In genomic region chr5:170644501-170644900, GRCh38 we compare ENCODE assay signal across 21 cellular contexts.
DNase-seq lines count a peak whose midpoint lies in the region; ATAC-seq, FAIRE-seq and TF ChIP-seq lines count a peak whose summit lies in the region.
"Had no signal": no experiment of that assay in that cellular context is flagged by ENCODE, and none has a peak within 500 bp of the region (broad histone marks: within the 10 kb centered on the region; RNA-seq: fewer than 3 reads in every experiment).

No MANE protein-coding gene starts in this region.

- FAIRE-seq in H54 (lab: Jason Lieb, UNC): no peak
- FAIRE-seq: A549, D721Med, GM12892, GM18507 had no signal

- no peak overlapping the region for H3K4me2 ChIP-seq in osteoblast (ENCODE audit: insufficient read depth, low read length)
- H3K4me2 ChIP-seq: A549, GM23338 had no signal

- H3K27ac ChIP-seq in osteoblast (ENCODE audit: low read depth, low read length): no peak overlapping the region
- H3K27ac ChIP-seq: 22Rv1, A549, C4-2B, HL-60 had no signal

- no peak for TF ChIP-seq POLR2A in H54 (IDR thresholded peaks at IDR 0.05; ENCODE audit: low read depth, low read length)

- no peak overlapping the region for H3K4me3 ChIP-seq in osteoblast (ENCODE audit: insufficient read depth, low read length)
- H3K4me3 ChIP-seq: A549, GM23338 had no signal

- peaks cover 2% of the 10 kb centered on the region for H3K4me1 ChIP-seq in osteoblast (ENCODE audit: insufficient read depth, low read length)
- H3K4me1 ChIP-seq: Caco-2 had no signal

- H3K27me3 ChIP-seq in osteoblast (ENCODE audit: insufficient read depth, low read length): peaks cover 9% of the 10 kb centered on the region

- no peak overlapping the region for H2AFZ ChIP-seq in osteoblast (ENCODE audit: low read length)
- H2AFZ ChIP-seq: GM23338 had no signal

- no peaks in the 10 kb centered on the region for H3K9me3 ChIP-seq in osteoblast (ENCODE audit: low read depth, low read length)
- H3K9me3 ChIP-seq: A549, Caco-2 had no signal

- CTCF ChIA-PET in activated CD8-positive, alpha-beta memory T cell treated with anti-CD3 and anti-CD28 coated beads, Interleukin-2, amount 10 ng/mL, durations not matched to agents 7 days and 5 days (lab: Charles Lee): no interaction called here

- no peak for ATAC-seq in activated CD8-positive, alpha-beta memory T cell treated with anti-CD3 and anti-CD28 coated beads, Interleukin-2, amount 10 ng/mL, durations not matched to agents 7 days and 5 days
- peak; percentile 5 for ATAC-seq in stimulated activated effector memory CD8-positive, alpha-beta T cell treated with anti-CD3 and anti-CD28 coated beads, Interleukin-12 subunit alpha, Interleukin-12 subunit beta, amount 100 ng/mL, for 72 hours
- ATAC-seq: A549, GM23338 had no signal

- H3K79me2 ChIP-seq in osteoblast (ENCODE audit: insufficient read depth, low read length): no peaks in the 10 kb centered on the region

- no peaks in the 10 kb centered on the region for H3K9me3 Mint-ChIP-seq in activated CD8-positive, alpha-beta memory T cell treated with anti-CD3 and anti-CD28 coated beads, Interleukin-2, amount 10 ng/mL, durations not matched to agents 7 days and 5 days (ENCODE audit: low read depth)
- H3K9me3 Mint-ChIP-seq in stimulated activated effector memory CD8-positive, alpha-beta T cell treated with anti-CD3 and anti-CD28 coated beads, Interleukin-12 subunit alpha, Interleukin-12 subunit beta, amount 100 ng/mL, for 72 hours: no peaks in the 10 kb centered on the region
- H3K9me3 Mint-ChIP-seq: CD4-positive, alpha-beta T cell; H9 had no signal

- H3K4me3 Mint-ChIP-seq in activated CD8-positive, alpha-beta memory T cell treated with anti-CD3 and anti-CD28 coated beads, Interleukin-2, amount 10 ng/mL, durations not matched to agents 7 days and 5 days: no peak overlapping the region
- H3K4me3 Mint-ChIP-seq in stimulated activated effector memory CD8-positive, alpha-beta T cell treated with anti-CD3 and anti-CD28 coated beads, Interleukin-12 subunit alpha, Interleukin-12 subunit beta, amount 100 ng/mL, for 72 hours: no peak overlapping the region
- H3K4me3 Mint-ChIP-seq: CD4-positive, alpha-beta T cell; GM23338; H9 had no signal

- no peak overlapping the region for H3K27ac Mint-ChIP-seq in activated CD8-positive, alpha-beta memory T cell treated with anti-CD3 and anti-CD28 coated beads, Interleukin-2, amount 10 ng/mL, durations not matched to agents 7 days and 5 days
- H3K27ac Mint-ChIP-seq in stimulated activated effector memory CD8-positive, alpha-beta T cell treated with anti-CD3 and anti-CD28 coated beads, Interleukin-12 subunit alpha, Interleukin-12 subunit beta, amount 100 ng/mL, for 72 hours: no peak overlapping the region
- H3K27ac Mint-ChIP-seq: CD4-positive, alpha-beta T cell; GM23338; H9 had no signal

- TF ChIP-seq CTCF in osteoblast (IDR thresholded peaks at IDR 0.05; ENCODE audit: extremely low read depth, low read depth, low read length): no peak

- DNase-seq in activated CD8-positive, alpha-beta memory T cell treated with anti-CD3 and anti-CD28 coated beads for 24 hours: peak; percentile 17
- no peak for DNase-seq in activated CD8-positive, alpha-beta memory T cell treated with anti-CD3 and anti-CD28 coated beads, Interleukin-2, amount 10 ng/mL, durations not matched to agents 7 days and 5 days
- DNase-seq in cerebellum (ENCODE audit: low spot score) (peak; percentile 63), osteoblast (ENCODE audit: insufficient read length, low spot score, missing footprints) (peak; percentile 65), NCI-H2227 treated with DMSO at 0.1 percent for 48 hours (lab: John Stamatoyannopoulos, UW) (no peak), H54 (ENCODE audit: insufficient read length, low spot score) (no peak)
- no peak for DNase-seq in stimulated activated effector memory CD8-positive, alpha-beta T cell treated with anti-CD3 and anti-CD28 coated beads, Interleukin-12 subunit alpha, Interleukin-12 subunit beta, amount 100 ng/mL, for 72 hours (ENCODE audit: low spot score in 2 of 2)
- DNase-seq in effector CD8-positive, alpha-beta T cell (lab: John Stamatoyannopoulos, UW): no peak
- DNase-seq: AML-193; Caco-2; CD4-positive, alpha-beta T cell; GDM1; H9 had no signal

- peaks cover 50% of the 10 kb centered on the region for H3K27me3 Mint-ChIP-seq in activated CD8-positive, alpha-beta memory T cell treated with anti-CD3 and anti-CD28 coated beads, Interleukin-2, amount 10 ng/mL, durations not matched to agents 7 days and 5 days

- no peaks in the 10 kb centered on the region for H3K36me3 Mint-ChIP-seq in activated CD8-positive, alpha-beta memory T cell treated with anti-CD3 and anti-CD28 coated beads, Interleukin-2, amount 10 ng/mL, durations not matched to agents 7 days and 5 days
- no peaks in the 10 kb centered on the region for H3K36me3 Mint-ChIP-seq in stimulated activated effector memory CD8-positive, alpha-beta T cell treated with anti-CD3 and anti-CD28 coated beads, Interleukin-12 subunit alpha, Interleukin-12 subunit beta, amount 100 ng/mL, for 72 hours

- H3K36me3 ChIP-seq in osteoblast (ENCODE audit: insufficient read depth, low read length): no peaks in the 10 kb centered on the region

- no peaks in the 10 kb centered on the region for H4K20me1 ChIP-seq in osteoblast (ENCODE audit: insufficient read depth, low read length)

- H3K4me1 Mint-ChIP-seq in activated CD8-positive, alpha-beta memory T cell treated with anti-CD3 and anti-CD28 coated beads, Interleukin-2, amount 10 ng/mL, durations not matched to agents 7 days and 5 days: no peaks in the 10 kb centered on the region
- no peaks in the 10 kb centered on the region for H3K4me1 Mint-ChIP-seq in stimulated activated effector memory CD8-positive, alpha-beta T cell treated with anti-CD3 and anti-CD28 coated beads, Interleukin-12 subunit alpha, Interleukin-12 subunit beta, amount 100 ng/mL, for 72 hours

Comparison
In these comparisons a context has a peak if more than half of its experiments do, and no peak if none do; other contexts are left out.
1. DNase-seq: peak in activated CD8-positive, alpha-beta memory T cell treated with anti-CD3 and anti-CD28 coated beads for 24 hours (single experiment), cerebellum (single experiment) and osteoblast (single experiment); none in activated CD8-positive, alpha-beta memory T cell treated with anti-CD3 and anti-CD28 coated beads, Interleukin-2, amount 10 ng/mL, durations not matched to agents 7 days and 5 days (single experiment), stimulated activated effector memory CD8-positive, alpha-beta T cell treated with anti-CD3 and anti-CD28 coated beads, Interleukin-12 subunit alpha, Interleukin-12 subunit beta, amount 100 ng/mL, for 72 hours (0 of 2), NCI-H2227 treated with DMSO at 0.1 percent for 48 hours (single experiment), H54 (single experiment) and effector CD8-positive, alpha-beta T cell (single experiment).